Comparison of ENCODE assay signal across 15 cellular contexts in the genomic region with DNA sequence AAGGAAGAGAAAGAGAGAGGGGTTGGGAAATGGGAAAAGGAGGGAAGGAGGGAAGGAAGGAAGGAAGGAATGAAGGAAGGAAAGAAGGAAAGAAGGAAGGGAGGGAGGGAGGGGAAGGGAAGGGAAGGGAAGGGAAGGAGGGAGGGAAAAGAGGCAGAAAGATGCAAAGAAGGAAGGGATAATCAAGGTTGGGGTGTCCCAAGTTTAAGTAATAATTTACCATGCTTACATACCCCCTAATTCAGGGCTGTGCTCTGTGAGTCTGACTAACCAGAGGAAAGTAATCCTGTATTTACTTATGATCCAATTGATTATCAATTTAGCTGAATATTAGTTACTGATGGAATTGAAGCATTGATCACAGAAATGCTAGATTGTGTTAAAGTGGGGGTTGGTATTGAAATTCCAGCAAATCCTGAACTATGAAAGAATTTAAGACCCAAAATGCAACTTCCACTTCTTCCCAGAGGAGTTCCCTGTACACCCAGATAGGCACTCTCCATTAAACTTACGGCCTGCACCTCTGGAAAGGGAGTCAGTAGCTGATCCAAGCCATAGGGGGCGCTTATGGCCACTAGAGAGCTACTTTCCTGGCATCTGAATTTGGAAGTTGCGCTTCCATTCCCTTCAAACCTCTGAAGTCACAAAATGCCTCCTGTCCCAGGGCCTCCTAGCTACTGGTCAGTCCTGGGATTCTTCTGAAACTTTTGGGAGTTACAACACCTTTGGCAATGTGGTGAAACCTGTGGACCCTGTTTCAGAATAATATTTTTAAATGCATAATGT.
DNase-seq lines count a peak whose midpoint lies in the region; ATAC-seq and TF ChIP-seq lines count a peak whose summit lies in the region.
"Had no signal": no experiment of that assay in that cellular context is flagged by ENCODE, and none has a peak within 500 bp of the region (broad histone marks: within the 10 kb centered on the region; RNA-seq: fewer than 3 reads in every experiment).

No MANE protein-coding gene starts in this region.

- H3K27me3 Mint-ChIP-seq in endothelial cell (ENCODE audit: unreplicated experiment), result peaks cover 1% of the 10 kb centered on the region
- H3K27me3 Mint-ChIP-seq in progenitor cell of endocrine pancreas, result peaks cover 8% of the 10 kb centered on the region
- H3K27me3 Mint-ChIP-seq: activated B cell treated with CpG ODN at 0.5 μM for 24 hours had no signal

- H3K27ac Mint-ChIP-seq in endothelial cell (ENCODE audit: unreplicated experiment), result no peak overlapping the region
- no peak overlapping the region for H3K27ac Mint-ChIP-seq in progenitor cell of endocrine pancreas
- H3K27ac Mint-ChIP-seq: activated B cell treated with CpG ODN at 0.5 μM for 24 hours had no signal

- H3K4me1 Mint-ChIP-seq in endothelial cell (ENCODE audit: unreplicated experiment), result no peaks in the 10 kb centered on the region
- peaks cover 17% of the 10 kb centered on the region for H3K4me1 Mint-ChIP-seq in progenitor cell of endocrine pancreas (ENCODE audit: low read depth)
- H3K4me1 Mint-ChIP-seq: activated B cell treated with CpG ODN at 0.5 μM for 24 hours had no signal

- H3K9me3 Mint-ChIP-seq in endothelial cell (ENCODE audit: unreplicated experiment) (no peaks in the 10 kb centered on the region), progenitor cell of endocrine pancreas (ENCODE audit: low read depth) (no peaks in the 10 kb centered on the region)

- no peaks in the 10 kb centered on the region for H3K36me3 Mint-ChIP-seq in endothelial cell (ENCODE audit: low read depth, unreplicated experiment)
- H3K36me3 Mint-ChIP-seq in progenitor cell of endocrine pancreas (ENCODE audit: insufficient read depth), result no peaks in the 10 kb centered on the region

- in situ Hi-C loops in G401 (cut with HindIII; ENCODE audit: low sequenced_read_pairs), result no loop called here

- DNase-seq in NCI-H82 (lab: John Stamatoyannopoulos, UW), result peak; percentile 44
- DNase-seq in NCI-H82 treated with DMSO at 0.1 percent for 48 hours (lab: John Stamatoyannopoulos, UW; ENCODE audit: unreplicated experiment), result no peak
- peak; percentile 11 for DNase-seq in NCI-H146 (lab: John Stamatoyannopoulos, UW)
- peak; percentile 29 for DNase-seq in endothelial cell (ENCODE audit: low spot score)
- no peak for DNase-seq in progenitor cell of endocrine pancreas (ENCODE audit: low spot score, unreplicated experiment)
- DNase-seq in G401 (ENCODE audit: low spot score), result no peak
- DNase-seq: activated B cell treated with CpG ODN at 0.5 μM for 24 hours; AML-193; left lung; NCI-H2171 treated with DMSO at 0.1 percent for 48 hours; Right ventricle myocardium superior; stimulated activated naive CD4-positive, alpha-beta T cell treated with Interleukin-2 at 50 U/mL for 16 hours had no signal

- ATAC-seq in GM19467 (IDR thresholded peaks at IDR 0.05; ENCODE audit: unreplicated experiment), result no peak
- ATAC-seq in HG02623 (IDR thresholded peaks at IDR 0.05; ENCODE audit: unreplicated experiment), result no peak
- ATAC-seq: esophagus mucosa had no signal

- H3K4me3 Mint-ChIP-seq in endothelial cell (ENCODE audit: unreplicated experiment) (no peak overlapping the region), progenitor cell of endocrine pancreas (ENCODE audit: low read depth) (no peak overlapping the region)
- H3K4me3 Mint-ChIP-seq: activated B cell treated with CpG ODN at 0.5 μM for 24 hours had no signal

- TF ChIP-seq CTCF in endothelial cell (IDR thresholded peaks at IDR 0.05; ENCODE audit: unreplicated experiment), result peak; percentile 37
- TF ChIP-seq CTCF in progenitor cell of endocrine pancreas (IDR thresholded peaks at IDR 0.05; ENCODE audit: unreplicated experiment), result peak; percentile 56

Comparison
In these comparisons a context has a peak if more than half of its experiments do, and no peak if none do; other contexts are left out.
1. DNase-seq: peak in NCI-H82 (single experiment), NCI-H146 (single experiment) and endothelial cell (single experiment); none in NCI-H82 treated with DMSO at 0.1 percent for 48 hours (single experiment), progenitor cell of endocrine pancreas (single experiment) and G401 (single experiment).